ENCODE assay signal across 8 cellular contexts in genomic region chr21:33196956-33197374, GRCh38. TPM values are rescaled to one million over a fixed set of nuclear protein-coding genes. Genes with fewer than 3 reads are reported as not detected.
DNase-seq lines count a peak whose midpoint lies in the region; ATAC-seq and TF ChIP-seq lines count a peak whose summit lies in the region.

No MANE protein-coding gene starts in this region.

- no peaks in the 10 kb centered on the region for H3K36me3 Mint-ChIP-seq in CD4-positive, alpha-beta memory T cell
- H3K36me3 Mint-ChIP-seq in naive thymus-derived CD4-positive, alpha-beta T cell = no peaks in the 10 kb centered on the region

- peaks cover 12 to 27% (median 19%) of the 10 kb centered on the region in 4 donors for H3K4me1 Mint-ChIP-seq in CD4-positive, alpha-beta memory T cell
- H3K4me1 Mint-ChIP-seq in naive thymus-derived CD4-positive, alpha-beta T cell = peaks cover 19 to 35% (median 27%) of the 10 kb centered on the region in 7 donors

- TF ChIP-seq CTCF in fibroblast of lung (conservative IDR thresholded peaks at IDR 0.05 in 1 of 2, IDR thresholded peaks at IDR 0.05 in 1 of 2; ENCODE audit: low read depth in 1 of 2, low read length in 2 of 2) (peak; percentile 61 to 65), testis (IDR thresholded peaks at IDR 0.05) (peak; percentile 84 to 87 (median 87))

- H3K27me3 Mint-ChIP-seq in CD4-positive, alpha-beta memory T cell = peaks cover 3 to 5% of the 10 kb centered on the region in 2 donors
- H3K27me3 Mint-ChIP-seq in naive thymus-derived CD4-positive, alpha-beta T cell = peaks cover 0 to 31% (median 0%) of the 10 kb centered on the region in 5 donors

- H3K27ac ChIP-seq in CD4-positive, alpha-beta memory T cell (ENCODE audit: low read depth, low read length) = no peak overlapping the region
- no peak overlapping the region for H3K27ac ChIP-seq in fibroblast of lung (ENCODE audit: insufficient read depth, low read length)
- no peak overlapping the region for H3K27ac ChIP-seq in naive thymus-derived CD4-positive, alpha-beta T cell (ENCODE audit: low read depth, low read length)
- H3K27ac ChIP-seq in testis = peak overlapping the region; percentile 55 to 58

- H3K79me2 ChIP-seq in fibroblast of lung (ENCODE audit: control insufficient read depth, insufficient read depth, low read length) = no peaks in the 10 kb centered on the region

- no peak overlapping the region for H3K4me2 ChIP-seq in fibroblast of lung (ENCODE audit: extremely low read depth, insufficient read depth, low read length)

- H3K27ac Mint-ChIP-seq in CD4-positive, alpha-beta memory T cell = peak overlapping the region in 2 of 7 donors; percentile 13 to 61
- peak overlapping the region in 3 of 9 donors; percentile 11 to 71 (median 51) for H3K27ac Mint-ChIP-seq in naive thymus-derived CD4-positive, alpha-beta T cell

- CTCF ChIA-PET in CD4-positive, alpha-beta memory T cell (lab: Charles Lee; ENCODE audit: partially characterized antibody) = interaction anchor here (0.6 to 7.6 kb wide), 61 partner anchors 8 to 409 kb away, joined by 3 to 113 read pairs (median 5); partner anchors contain the start of genes IL10RB and OLIG2
- CTCF ChIA-PET in naive thymus-derived CD4-positive, alpha-beta T cell (lab: Charles Lee) = interaction anchor here (0.6 to 4.0 kb wide), 48 partner anchors 11 to 469 kb away, joined by 3 to 41 read pairs (median 4); partner anchors contain the start of gene IFNAR1

- H3K4me3 Mint-ChIP-seq in CD4-positive, alpha-beta memory T cell = no peak overlapping the region
- peak overlapping the region in 3 of 10 donors; percentile 14 to 33 (median 16) for H3K4me3 Mint-ChIP-seq in naive thymus-derived CD4-positive, alpha-beta T cell

- H3K9me3 Mint-ChIP-seq in CD4-positive, alpha-beta memory T cell = no peaks in the 10 kb centered on the region
- H3K9me3 Mint-ChIP-seq in naive thymus-derived CD4-positive, alpha-beta T cell = no peaks in the 10 kb centered on the region

- no peak overlapping the region for H3K4me3 ChIP-seq in CD4-positive, alpha-beta memory T cell (ENCODE audit: low read length in 2 of 2)
- H3K4me3 ChIP-seq in fibroblast of lung (replicated peaks in 1 of 4; ENCODE audit: control extremely low read depth in 1 of 4, insufficient read depth in 1 of 4, low read depth in 3 of 4, low read length in 4 of 4) (no peak overlapping the region), testis (no peak overlapping the region)
- H3K4me3 ChIP-seq in naive thymus-derived CD4-positive, alpha-beta T cell (ENCODE audit: low read length) = no peak overlapping the region

- H3K27me3 ChIP-seq in CD4-positive, alpha-beta memory T cell (ENCODE audit: insufficient read depth, low read length) = no peaks in the 10 kb centered on the region
- H3K27me3 ChIP-seq in fibroblast of lung (ENCODE audit: control insufficient read depth, insufficient read depth, low read length) (no peaks in the 10 kb centered on the region), testis (no peaks in the 10 kb centered on the region)
- no peaks in the 10 kb centered on the region for H3K27me3 ChIP-seq in naive thymus-derived CD4-positive, alpha-beta T cell (ENCODE audit: control insufficient read depth in 2 of 2, insufficient read depth in 2 of 2, low read length in 2 of 2)

- no peak overlapping the region for H2AFZ ChIP-seq in fibroblast of lung (ENCODE audit: low read length)

- POLR2A ChIA-PET in CD4-positive, alpha-beta memory T cell (lab: Charles Lee; ENCODE audit: partially characterized antibody) = interaction anchor here (0.8 to 2.7 kb wide), 5 partner anchors 11 to 256 kb away, joined by 3 to 13 read pairs (median 4); no protein-coding TSS in a partner anchor
- POLR2A ChIA-PET in naive thymus-derived CD4-positive, alpha-beta T cell (lab: Charles Lee) = interaction anchor here (1.2 to 2.4 kb wide), 4 partner anchors 10 to 470 kb away, joined by 3 to 15 read pairs (median 3); partner anchors contain the start of genes IFNAR1 and SYNJ1

- peak; percentile 33 for ATAC-seq in naive thymus-derived CD4-positive, alpha-beta T cell
- ATAC-seq in HG03457 (IDR thresholded peaks at IDR 0.05; ENCODE audit: unreplicated experiment) = no peak

- H3K4me1 ChIP-seq in CD4-positive, alpha-beta memory T cell (ENCODE audit: insufficient read depth, low read length) = peaks cover 16% of the 10 kb centered on the region
- no peaks in the 10 kb centered on the region for H3K4me1 ChIP-seq in fibroblast of lung (ENCODE audit: control insufficient read depth, extremely low read depth, insufficient read depth, low read length)
- peaks cover 0 to 7% of the 10 kb centered on the region in 2 donors for H3K4me1 ChIP-seq in naive thymus-derived CD4-positive, alpha-beta T cell (ENCODE audit: control insufficient read depth in 2 of 2, insufficient read depth in 2 of 2, low read length in 2 of 2)
- peaks cover 46% of the 10 kb centered on the region for H3K4me1 ChIP-seq in testis

- no peaks in the 10 kb centered on the region for H3K36me3 ChIP-seq in CD4-positive, alpha-beta memory T cell (ENCODE audit: insufficient read depth, low read length)
- no peaks in the 10 kb centered on the region for H3K36me3 ChIP-seq in fibroblast of lung (ENCODE audit: control insufficient read depth, insufficient read depth, low read length)
- no peaks in the 10 kb centered on the region for H3K36me3 ChIP-seq in naive thymus-derived CD4-positive, alpha-beta T cell (ENCODE audit: control insufficient read depth in 2 of 3, insufficient read depth in 3 of 3, low read length in 3 of 3)
- no peaks in the 10 kb centered on the region for H3K36me3 ChIP-seq in testis (ENCODE audit: low read depth, missing control alignments)

- intact Hi-C loops in CD4-positive, alpha-beta memory T cell (cut with micrococcal nuclease) = loop anchor here (1.0 to 2.0 kb wide), 6 partner anchors 65 to 544 kb away; no protein-coding TSS in a partner anchor
- intact Hi-C loops in naive thymus-derived CD4-positive, alpha-beta T cell (cut with micrococcal nuclease) = loop anchor here (1.0 to 5.0 kb wide), 13 partner anchors 11 to 544 kb away; partner anchors contain the start of gene PAXBP1 (in 1 of the 2)
- intact Hi-C loops in testis (cut with DNase I; ENCODE audit: low total_unique reads) = no loop called here

- 1 to 7% methylated on average over 13 of the region's 13 CpGs for WGBS in testis, 2 donors

- no peak overlapping the region for H3K9ac ChIP-seq in fibroblast of lung (ENCODE audit: insufficient read depth, low read length)

- no peaks in the 10 kb centered on the region for H4K20me1 ChIP-seq in fibroblast of lung (ENCODE audit: control insufficient read depth, extremely low read depth, insufficient read depth, low read length)

- no peak for TF ChIP-seq POLR2A in testis (IDR thresholded peaks at IDR 0.05)

- no peaks in the 10 kb centered on the region for H3K9me3 ChIP-seq in CD4-positive, alpha-beta memory T cell (ENCODE audit: control insufficient read depth in 1 of 2, low read length in 2 of 2)
- no peaks in the 10 kb centered on the region for H3K9me3 ChIP-seq in fibroblast of lung (ENCODE audit: control insufficient read depth, insufficient read depth, low read depth, low read length)
- no peaks in the 10 kb centered on the region for H3K9me3 ChIP-seq in naive thymus-derived CD4-positive, alpha-beta T cell (ENCODE audit: control insufficient read depth in 2 of 3, low read length in 3 of 3)
- H3K9me3 ChIP-seq in testis = no peaks in the 10 kb centered on the region

- DNase-seq in CD4-positive, alpha-beta memory T cell = peak; percentile 48 to 57 (median 50)
- DNase-seq in HS-27A (ENCODE audit: low read depth) (peak; percentile 8), NCI-H82 treated with DMSO at 0.1 percent for 48 hours (lab: John Stamatoyannopoulos, UW; ENCODE audit: unreplicated experiment) (peak; percentile 36), fibroblast of lung (ENCODE audit: low read depth in 2 of 2) (peak; percentile 55 to 68), testis (peak; percentile 86)
- DNase-seq in activated CD8-positive, alpha-beta memory T cell treated with anti-CD3 and anti-CD28 coated beads, Interleukin-2, amount 50 U/mL, for 4 hours = peak; percentile 53
- DNase-seq in naive thymus-derived CD4-positive, alpha-beta T cell = peak in 7 of 9 donors; percentile 39 to 70 (median 50)

RNA-seq across cellular contexts. Expression of gene IFNAR2, which starts 32.8 kb away (rescaled TPM):
- 10 to 100 TPM; 76.5 to 77.7 TPM for total RNA-seq in CD4-positive, alpha-beta memory T cell
- polyA plus RNA-seq in CD4-positive, alpha-beta memory T cell = 10 to 100 TPM; 78.0 to 81.1 TPM
- 5.1 and 5.6 TPM in 2 replicates for total RNA-seq in fibroblast of lung
- polyA plus RNA-seq in fibroblast of lung = 20.2 and 24.3 TPM in 2 replicates
- 9.4 and 9.5 TPM in 2 replicates for polyA plus RNA-seq in fibroblast of lung (2012)
- 4.2 and 4.9 TPM in 2 replicates for polyA minus RNA-seq in fibroblast of lung (ENCODE audit: low replicate concordance)
- total RNA-seq in naive thymus-derived CD4-positive, alpha-beta T cell = 10 to 100 TPM; 44.9 to 85.8 (median 60.8) TPM
- polyA plus RNA-seq in naive thymus-derived CD4-positive, alpha-beta T cell = 10 to 100 TPM; 77.3 to 90.2 TPM
- total RNA-seq in testis = 10 to 100 TPM in 1 of 2 donors, 1 to 10 TPM in 1; 8.6 to 13.1 TPM
- polyA plus RNA-seq in testis (ENCODE audit: insufficient read depth, low read depth, low replicate concordance) = 10.7 TPM

Comparison
In these comparisons a context has a peak if more than half of its experiments do, and no peak if none do; other contexts are left out.
1. DNase-seq: peak in every context shown above with its lines; median percentile 86 in testis; 62 in fibroblast of lung; 53 in activated CD8-positive, alpha-beta memory T cell treated with anti-CD3 and anti-CD28 coated beads, Interleukin-2, amount 50 U/mL, for 4 hours; 50 in CD4-positive, alpha-beta memory T cell; 50 in naive thymus-derived CD4-positive, alpha-beta T cell; 36 in NCI-H82 treated with DMSO at 0.1 percent for 48 hours; 8 in HS-27A.
2. H3K27ac ChIP-seq: peak in testis (2 of 2); none in CD4-positive, alpha-beta memory T cell (single experiment), fibroblast of lung (single experiment) and naive thymus-derived CD4-positive, alpha-beta T cell (single experiment).